ENCODE assay signal across 8 cellular contexts in the genomic region with DNA sequence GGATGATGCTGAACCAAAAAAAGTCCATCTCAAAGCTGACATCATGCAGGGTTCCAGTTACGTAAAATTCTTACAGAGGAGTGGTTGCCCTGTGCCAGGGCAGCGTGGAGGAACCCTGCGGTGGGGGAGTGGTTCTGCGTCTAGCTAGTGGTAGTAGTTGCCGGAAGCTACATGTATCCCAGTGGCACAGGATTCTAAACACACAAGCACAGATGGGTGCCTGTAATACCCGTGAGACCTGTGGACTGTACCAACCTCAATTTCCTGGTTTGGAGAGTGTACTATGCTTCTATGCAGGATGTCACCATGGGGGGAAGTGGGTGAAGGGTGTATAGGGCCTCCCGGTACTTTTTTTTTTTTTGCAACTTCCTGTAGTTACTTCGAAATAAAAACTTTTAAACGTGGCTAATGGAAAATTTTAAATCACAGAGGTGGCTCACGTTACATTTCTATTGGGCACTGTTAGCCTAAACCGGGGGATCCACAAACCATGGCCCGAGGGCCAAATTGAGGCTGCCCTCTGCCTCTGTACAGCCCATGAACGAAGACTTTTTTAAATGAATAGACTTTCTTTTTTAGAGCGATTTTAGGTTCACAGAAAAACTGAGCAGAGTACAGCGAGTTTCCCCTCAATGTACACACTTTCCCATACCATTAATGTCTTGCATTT. TPM values are rescaled to one million over a fixed set of nuclear protein-coding genes. Genes with fewer than 3 reads are reported as not detected.
DNase-seq lines count a peak whose midpoint lies in the region; ATAC-seq lines count a peak whose summit lies in the region.

No MANE protein-coding gene starts in this region.

- DNase-seq in DMS153 (lab: John Stamatoyannopoulos, UW) (peak; percentile 81), SKM-1 (lab: John Stamatoyannopoulos, UW; ENCODE audit: unreplicated experiment) (peak; percentile 98), activated gamma-delta T cell (lab: John Stamatoyannopoulos, UW) (peak; percentile 39), A172 (ENCODE audit: low spot score) (no peak), HPDE6-E6E7 (ENCODE audit: extremely low spot score) (no peak)
- peak; percentile 29 to 47 for DNase-seq in stimulated activated CD4-positive, alpha-beta T cell treated with anti-CD3 and anti-CD28 coated beads, Interleukin-12 subunit alpha, Interleukin-12 subunit beta, amount 100 ng/mL, for 24 hours (ENCODE audit: low read depth in 2 of 2)

- ATAC-seq in GM21360 (IDR thresholded peaks at IDR 0.05; ENCODE audit: unreplicated experiment), result no peak
- no peak for ATAC-seq in GM21367 (IDR thresholded peaks at IDR 0.05; ENCODE audit: unreplicated experiment)

RNA-seq across cellular contexts. Expression of gene TBC1D16, which starts 38.5 kb away (rescaled TPM):
- total RNA-seq in A172 (2014; rRNA removed; shearing (Covaris generic)), result 29.8 and 31.7 TPM in 2 replicates

RNA-seq across cellular contexts. Expression of gene CCDC40, which starts 39.3 kb away (rescaled TPM):
- total RNA-seq in A172 (2014; rRNA removed; shearing (Covaris generic)), result 0.59 and 1.1 TPM in 2 replicates

Comparison
In these comparisons a context has a peak if more than half of its experiments do, and no peak if none do; other contexts are left out.
1. DNase-seq: peak in DMS153 (single experiment), SKM-1 (single experiment), activated gamma-delta T cell (single experiment) and stimulated activated CD4-positive, alpha-beta T cell treated with anti-CD3 and anti-CD28 coated beads, Interleukin-12 subunit alpha, Interleukin-12 subunit beta, amount 100 ng/mL, for 24 hours (2 of 2); none in A172 (single experiment) and HPDE6-E6E7 (single experiment).